Comparison of ENCODE assay signal across 18 cellular contexts in genomic region chrX:154508346-154508745, GRCh38. TPM values are rescaled to one million over a fixed set of nuclear protein-coding genes. Genes with fewer than 3 reads are reported as not detected.
A peak's percentile ranks its signal among the peaks of the same experiment; 100 is the strongest.
DNase-seq lines count a peak whose midpoint lies in the region; ATAC-seq lines count a peak whose summit lies in the region.
"Had no signal": no experiment of that assay in that cellular context is flagged by ENCODE, and none has a peak within 500 bp of the region (broad histone marks: within the 10 kb centered on the region; RNA-seq: fewer than 3 reads in every experiment).

No MANE protein-coding gene starts in this region.

- no peak overlapping the region for H3K27ac ChIP-seq in trophoblast cell (ENCODE audit: low read depth, low read length)
- H3K27ac ChIP-seq: 22Rv1, A549, C4-2B, GM23248, HL-60 had no signal

- no CpG with 5 or more reads among the region's 14 CpGs for WGBS in trophoblast cell (ENCODE audit: extremely low coverage, insufficient coverage, insufficient read length)

- H3K4me3 ChIP-seq in trophoblast cell (ENCODE audit: low read depth, low read length), result no peak overlapping the region
- H3K4me3 ChIP-seq: A549, GM23248 had no signal

- H3K9me3 Mint-ChIP-seq in T-helper 1 cell treated with Interleukin-12 subunit alpha and Interleukin-12 subunit beta and Interleukin-4 antibody, amounts not matched to agents 30 μg/mL and 1 μg/mL, for 36 hours, result no peaks in the 10 kb centered on the region
- H3K9me3 Mint-ChIP-seq in activated naive CD4-positive, alpha-beta T cell treated with anti-CD3 and anti-CD28 coated beads, Interleukin-2, amount 50 U/mL, for 72 hours, result no peaks in the 10 kb centered on the region
- H3K9me3 Mint-ChIP-seq: CD4-positive, alpha-beta T cell had no signal

- no peak overlapping the region for H2BK12ac ChIP-seq in trophoblast cell (ENCODE audit: low read length)

- peak overlapping the region; percentile 47 for H2AK5ac ChIP-seq in trophoblast cell (ENCODE audit: low read length)

- no peak overlapping the region for H3K4me2 ChIP-seq in trophoblast cell (ENCODE audit: low read length)
- H3K4me2 ChIP-seq: A549 had no signal

- peaks cover 15 to 16% of the 10 kb centered on the region in 2 experiments for H3K4me1 ChIP-seq in trophoblast cell (ENCODE audit: control insufficient read depth in 1 of 2, insufficient read depth in 2 of 2, low read length in 2 of 2)
- H3K4me1 ChIP-seq: A549, Caco-2 had no signal

- ATAC-seq in activated naive CD4-positive, alpha-beta T cell treated with anti-CD3 and anti-CD28 coated beads, Interleukin-2, amount 50 U/mL, for 72 hours, result no peak
- ATAC-seq: A549 had no signal

- H3K4me1 Mint-ChIP-seq in T-helper 1 cell treated with Interleukin-12 subunit alpha and Interleukin-12 subunit beta and Interleukin-4 antibody, amounts not matched to agents 30 μg/mL and 1 μg/mL, for 36 hours (ENCODE audit: low read depth), result peaks cover 5% of the 10 kb centered on the region

- no peaks in the 10 kb centered on the region for H3K27me3 Mint-ChIP-seq in T-helper 1 cell treated with Interleukin-12 subunit alpha and Interleukin-12 subunit beta and Interleukin-4 antibody, amounts not matched to agents 30 μg/mL and 1 μg/mL, for 36 hours (ENCODE audit: low read depth)
- H3K27me3 Mint-ChIP-seq: CD4-positive, alpha-beta T cell had no signal

- peaks cover 24% of the 10 kb centered on the region in 2 experiments for H3K36me3 ChIP-seq in trophoblast cell (ENCODE audit: control insufficient read depth in 1 of 2, insufficient read depth in 2 of 2, low read length in 2 of 2)

- H2AFZ ChIP-seq in trophoblast cell (ENCODE audit: insufficient read depth, low read length, poor library complexity), result no peak overlapping the region
- H2AFZ ChIP-seq: GM23248 had no signal

- H3K79me2 ChIP-seq in trophoblast cell (ENCODE audit: control insufficient read depth, insufficient read depth, low read length, poor library complexity), result no peaks in the 10 kb centered on the region

- peaks cover 18% of the 10 kb centered on the region for H3K36me3 Mint-ChIP-seq in T-helper 1 cell treated with Interleukin-12 subunit alpha and Interleukin-12 subunit beta and Interleukin-4 antibody, amounts not matched to agents 30 μg/mL and 1 μg/mL, for 36 hours (ENCODE audit: low read depth)
- H3K36me3 Mint-ChIP-seq in activated naive CD4-positive, alpha-beta T cell treated with anti-CD3 and anti-CD28 coated beads, Interleukin-2, amount 50 U/mL, for 72 hours, result peaks cover 7 to 10% of the 10 kb centered on the region in 2 donors

- H3K4me3 Mint-ChIP-seq in T-helper 1 cell treated with Interleukin-12 subunit alpha and Interleukin-12 subunit beta and Interleukin-4 antibody, amounts not matched to agents 30 μg/mL and 1 μg/mL, for 36 hours, result no peak overlapping the region
- H3K4me3 Mint-ChIP-seq: CD4-positive, alpha-beta T cell had no signal

- no peak overlapping the region for H4K91ac ChIP-seq in trophoblast cell (ENCODE audit: low read depth, low read length)

- no peak overlapping the region for H4K12ac ChIP-seq in trophoblast cell (ENCODE audit: low read depth, low read length)

- DNase-seq in T-helper 1 cell, result no peak
- no peak for DNase-seq in activated naive CD4-positive, alpha-beta T cell treated with anti-CD3 and anti-CD28 coated beads, Interleukin-2, amount 50 U/mL, for 72 hours (ENCODE audit: low spot score in 2 of 2)
- DNase-seq in activated naive CD4-positive, alpha-beta T cell treated with anti-CD3 and anti-CD28 coated beads, Interleukin-2, amount 50 U/mL, for 16 hours, result no peak
- DNase-seq in trophoblast cell, result no peak
- no peak for DNase-seq in NCI-H2029 treated with DMSO at 0.1 percent for 48 hours (lab: John Stamatoyannopoulos, UW)
- DNase-seq in DMS53 (lab: John Stamatoyannopoulos, UW), result no peak
- DNase-seq: AML-193; Caco-2; CD4-positive, alpha-beta T cell; DMS79; GDM1; GM23248; HCEC 1CT had no signal

- H3K4ac ChIP-seq in trophoblast cell (ENCODE audit: low read depth, low read length), result no peak overlapping the region

- no peak overlapping the region for H3K9ac ChIP-seq in trophoblast cell (ENCODE audit: low read length)
- H3K9ac ChIP-seq: GM23248 had no signal

- H2BK120ac ChIP-seq in trophoblast cell (ENCODE audit: insufficient read depth, low read length, poor library complexity), result no peak overlapping the region

- H3K18ac ChIP-seq in trophoblast cell (ENCODE audit: low read length), result no peak overlapping the region

- H3K14ac ChIP-seq in trophoblast cell (ENCODE audit: low read length), result no peak overlapping the region

- H4K8ac ChIP-seq in trophoblast cell (ENCODE audit: low read depth, low read length), result no peak overlapping the region

- H2BK5ac ChIP-seq in trophoblast cell (ENCODE audit: low read depth, low read length, poor library complexity), result no peak overlapping the region

- peaks cover 10% of the 10 kb centered on the region for H3K79me1 ChIP-seq in trophoblast cell (ENCODE audit: low read length)

- peak overlapping the region; percentile 24 for H3K27ac Mint-ChIP-seq in T-helper 1 cell treated with Interleukin-12 subunit alpha and Interleukin-12 subunit beta and Interleukin-4 antibody, amounts not matched to agents 30 μg/mL and 1 μg/mL, for 36 hours
- H3K27ac Mint-ChIP-seq in activated naive CD4-positive, alpha-beta T cell treated with anti-CD3 and anti-CD28 coated beads, Interleukin-2, amount 50 U/mL, for 72 hours, result peak overlapping the region; percentile 32 to 72
- H3K27ac Mint-ChIP-seq: CD4-positive, alpha-beta T cell had no signal

- H3K23ac ChIP-seq in trophoblast cell (ENCODE audit: low read length), result no peak overlapping the region

- no peaks in the 10 kb centered on the region for H3K9me3 ChIP-seq in trophoblast cell (ENCODE audit: insufficient read depth, low read depth, low read length)
- H3K9me3 ChIP-seq: A549, Caco-2 had no signal

- no peaks in the 10 kb centered on the region for H3K27me3 ChIP-seq in trophoblast cell (ENCODE audit: insufficient read depth, low read length)

RNA-seq across cellular contexts. Expression of gene FAM3A, which starts 7.7 kb away (rescaled TPM):
- total RNA-seq in activated naive CD4-positive, alpha-beta T cell treated with anti-CD3 and anti-CD28 coated beads, Interleukin-2, amount 50 U/mL, for 72 hours, result 10 to 100 TPM; 27.7 to 32.7 TPM
- polyA plus RNA-seq in trophoblast cell (2013), result 28.5 and 29.0 TPM in 2 replicates

RNA-seq across cellular contexts. Expression of gene SLC10A3, which starts 17.9 kb away (rescaled TPM):
- 10 to 100 TPM in 1 of 2 donors, 1 to 10 TPM in 1; 9.8 to 15.6 TPM for total RNA-seq in activated naive CD4-positive, alpha-beta T cell treated with anti-CD3 and anti-CD28 coated beads, Interleukin-2, amount 50 U/mL, for 72 hours
- polyA plus RNA-seq in trophoblast cell (2013), result 32.8 and 34.6 TPM in 2 replicates

RNA-seq across cellular contexts. Expression of gene UBL4A, which starts 21.9 kb away (rescaled TPM):
- 10 to 100 TPM; 39.6 to 40.4 TPM for total RNA-seq in activated naive CD4-positive, alpha-beta T cell treated with anti-CD3 and anti-CD28 coated beads, Interleukin-2, amount 50 U/mL, for 72 hours
- polyA plus RNA-seq in trophoblast cell (2013), result 19.4 and 19.6 TPM in 2 replicates

RNA-seq across cellular contexts. Expression of gene LAGE3, which starts 29.3 kb away (rescaled TPM):
- total RNA-seq in activated naive CD4-positive, alpha-beta T cell treated with anti-CD3 and anti-CD28 coated beads, Interleukin-2, amount 50 U/mL, for 72 hours, result 10 to 100 TPM; 44.9 to 46.0 TPM
- 20.9 and 21.3 TPM in 2 replicates for polyA plus RNA-seq in trophoblast cell (2013)

RNA-seq across cellular contexts. Expression of gene G6PD, which starts 38.3 kb away (rescaled TPM):
- total RNA-seq in activated naive CD4-positive, alpha-beta T cell treated with anti-CD3 and anti-CD28 coated beads, Interleukin-2, amount 50 U/mL, for 72 hours, result 10 to 100 TPM; 74.2 to 75.9 TPM
- 70.4 and 71.8 TPM in 2 replicates for polyA plus RNA-seq in trophoblast cell (2013)
